ENCODE assay signal across 11 cellular contexts in genomic region chr1:206559661-206559995, GRCh38. TPM values are rescaled to one million over a fixed set of nuclear protein-coding genes. Genes with fewer than 3 reads are reported as not detected.
DNase-seq lines count a peak whose midpoint lies in the region; ATAC-seq and TF ChIP-seq lines count a peak whose summit lies in the region.
"Had no signal": no experiment of that assay in that cellular context is flagged by ENCODE, and none has a peak within 500 bp of the region (broad histone marks: within the 10 kb centered on the region; RNA-seq: fewer than 3 reads in every experiment).

No MANE protein-coding gene starts in this region.

- no peaks in the 10 kb centered on the region for H3K27me3 Mint-ChIP-seq in activated T-helper 2 cell treated with anti-CD3 and anti-CD28 coated beads, Interferon-gamma antibody, Interleukin-2, Interleukin-4, amounts not matched to agents 10 μg/mL and 5 μg/mL and 100 μg/mL, durations not matched to agents 14 hours and 24 hours and 36 hours (ENCODE audit: low read depth)
- H3K27me3 Mint-ChIP-seq in naive B cell, result no peaks in the 10 kb centered on the region

- H3K4me3 Mint-ChIP-seq in activated T-helper 2 cell treated with anti-CD3 and anti-CD28 coated beads, Interferon-gamma antibody, Interleukin-2, Interleukin-4, amounts not matched to agents 10 μg/mL and 5 μg/mL and 100 μg/mL, durations not matched to agents 14 hours and 24 hours and 36 hours (ENCODE audit: low read depth), result peak overlapping the region; percentile 97
- peak overlapping the region; percentile 98 to 100 (median 99) for H3K4me3 Mint-ChIP-seq in naive B cell

- H3K4me1 ChIP-seq in heart left ventricle (peaks cover 5 to 94% (median 50%) of the 10 kb centered on the region in 12 donors), upper lobe of right lung (peaks cover 58% of the 10 kb centered on the region)

- TF ChIP-seq POLR2A in heart left ventricle (IDR thresholded peaks at IDR 0.05), result no peak

- peaks cover 0 to 24% (median 0%) of the 10 kb centered on the region in 9 donors for H3K36me3 ChIP-seq in heart left ventricle
- no peaks in the 10 kb centered on the region for H3K36me3 ChIP-seq in upper lobe of right lung

- H3K27ac ChIP-seq in heart left ventricle, result peak overlapping the region in 11 of 12 donors; percentile 9 to 98 (median 59)
- H3K27ac ChIP-seq in upper lobe of right lung, result peak overlapping the region; percentile 65

- peaks cover 72% of the 10 kb centered on the region for H3K36me3 Mint-ChIP-seq in activated T-helper 2 cell treated with anti-CD3 and anti-CD28 coated beads, Interferon-gamma antibody, Interleukin-2, Interleukin-4, amounts not matched to agents 10 μg/mL and 5 μg/mL and 100 μg/mL, durations not matched to agents 14 hours and 24 hours and 36 hours (ENCODE audit: low read depth)
- H3K36me3 Mint-ChIP-seq in naive B cell, result peaks cover 8 to 10% of the 10 kb centered on the region in 2 donors

- intact Hi-C loops in heart left ventricle (cut with DNase I) (no loop called here), Right ventricle myocardium inferior (cut with DNase I) (no loop called here), upper lobe of right lung (cut with DNase I) (no loop called here)
- intact Hi-C loops in activated T-helper 2 cell treated with anti-CD3 and anti-CD28 coated beads, Interferon-gamma antibody, Interleukin-2, Interleukin-4, amounts not matched to agents 10 μg/mL and 5 μg/mL and 100 μg/mL, durations not matched to agents 14 hours and 24 hours and 36 hours (cut with micrococcal nuclease), result loop anchor here (1.0 to 5.0 kb wide), 2 partner anchors 24 to 123 kb away; partner anchors contain the start of gene MAPKAPK2

- WGBS in heart left ventricle, 4 donors, result 44 to 61% (median 53%) methylated on average over 5 of the region's 5 CpGs

- DNase-seq in heart left ventricle (no peak), Right ventricle myocardium inferior (ENCODE audit: missing footprints) (no peak), naive B cell (no peak), upper lobe of right lung (no peak), cerebellar nuclear complex (lab: John Stamatoyannopoulos, UW) (no peak)
- DNase-seq in activated T-helper 2 cell treated with anti-CD3 and anti-CD28 coated beads, Interferon-gamma antibody, Interleukin-2, Interleukin-4, amounts not matched to agents 10 μg/mL and 5 μg/mL and 100 μg/mL, durations not matched to agents 14 hours and 24 hours and 36 hours (ENCODE audit: low spot score), result no peak
- DNase-seq: islet precursor cell, SIG-M5 had no signal

- H3K4me3 ChIP-seq in heart left ventricle (peak overlapping the region in 2 of 12 donors; percentile 64 to 72), upper lobe of right lung (peak overlapping the region; percentile 63)

- peak overlapping the region; percentile 95 for H3K27ac Mint-ChIP-seq in activated T-helper 2 cell treated with anti-CD3 and anti-CD28 coated beads, Interferon-gamma antibody, Interleukin-2, Interleukin-4, amounts not matched to agents 10 μg/mL and 5 μg/mL and 100 μg/mL, durations not matched to agents 14 hours and 24 hours and 36 hours
- peak overlapping the region; percentile 86 to 99 (median 99) for H3K27ac Mint-ChIP-seq in naive B cell

- H3K27me3 ChIP-seq in heart left ventricle, result no peaks in the 10 kb centered on the region
- no peaks in the 10 kb centered on the region for H3K27me3 ChIP-seq in upper lobe of right lung

- no peak for ATAC-seq in heart left ventricle
- ATAC-seq in Right ventricle myocardium inferior, result no peak
- no peak for ATAC-seq in naive B cell (ENCODE audit: low read depth in 2 of 2)
- ATAC-seq in upper lobe of right lung, result no peak
- ATAC-seq in HG02852 (IDR thresholded peaks at IDR 0.05; ENCODE audit: unreplicated experiment), result no peak
- ATAC-seq in GM21786 (IDR thresholded peaks at IDR 0.05; ENCODE audit: unreplicated experiment), result no peak
- ATAC-seq: sciatic nerve had no signal

- no peaks in the 10 kb centered on the region for H3K9me3 Mint-ChIP-seq in activated T-helper 2 cell treated with anti-CD3 and anti-CD28 coated beads, Interferon-gamma antibody, Interleukin-2, Interleukin-4, amounts not matched to agents 10 μg/mL and 5 μg/mL and 100 μg/mL, durations not matched to agents 14 hours and 24 hours and 36 hours
- H3K9me3 Mint-ChIP-seq in naive B cell, result no peaks in the 10 kb centered on the region

- H3K9me3 ChIP-seq in heart left ventricle (no peaks in the 10 kb centered on the region), upper lobe of right lung (no peaks in the 10 kb centered on the region)

- TF ChIP-seq CTCF in heart left ventricle (IDR thresholded peaks at IDR 0.05) (no peak), upper lobe of right lung (IDR thresholded peaks at IDR 0.05) (no peak)

- peaks cover 70% of the 10 kb centered on the region for H3K4me1 Mint-ChIP-seq in activated T-helper 2 cell treated with anti-CD3 and anti-CD28 coated beads, Interferon-gamma antibody, Interleukin-2, Interleukin-4, amounts not matched to agents 10 μg/mL and 5 μg/mL and 100 μg/mL, durations not matched to agents 14 hours and 24 hours and 36 hours (ENCODE audit: low read depth)
- peaks cover 55 to 89% (median 78%) of the 10 kb centered on the region in 3 donors for H3K4me1 Mint-ChIP-seq in naive B cell

RNA-seq across cellular contexts. Expression of gene RASSF5, which starts 52.3 kb away (rescaled TPM):
- total RNA-seq in heart left ventricle (10 to 100 TPM in 2 of 9 donors, 1 to 10 TPM in 7; 3.2 to 27.4 (median 5.8) TPM), Right ventricle myocardium inferior (5.3 TPM), upper lobe of right lung (37.6 TPM)
- polyA plus RNA-seq in heart left ventricle (1 to 10 TPM; 1.3 to 1.8 TPM), naive B cell (ENCODE audit: low read depth in 6 of 6) (100 to 1,000 TPM; 116 to 166 (median 146) TPM)
- total RNA-seq in activated T-helper 2 cell treated with anti-CD3 and anti-CD28 coated beads, Interferon-gamma antibody, Interleukin-2, Interleukin-4, amounts not matched to agents 10 μg/mL and 5 μg/mL and 100 μg/mL, durations not matched to agents 14 hours and 24 hours and 36 hours, result 180 and 182 TPM in 2 replicates

RNA-seq across cellular contexts. Expression of gene EIF2D, which starts 52.6 kb away (rescaled TPM):
- total RNA-seq in heart left ventricle (10 to 100 TPM; 21.6 to 37.5 (median 29.0) TPM), Right ventricle myocardium inferior (26.0 TPM), upper lobe of right lung (49.8 TPM)
- polyA plus RNA-seq in heart left ventricle (10 to 100 TPM; 15.6 to 26.8 TPM), naive B cell (ENCODE audit: low read depth in 6 of 6) (10 to 100 TPM; 25.2 to 46.2 (median 31.8) TPM)
- 72.7 and 73.3 TPM in 2 replicates for total RNA-seq in activated T-helper 2 cell treated with anti-CD3 and anti-CD28 coated beads, Interferon-gamma antibody, Interleukin-2, Interleukin-4, amounts not matched to agents 10 μg/mL and 5 μg/mL and 100 μg/mL, durations not matched to agents 14 hours and 24 hours and 36 hours
